ENCODE assay signal across 20 cellular contexts in genomic region chr1:40956397-40956796, GRCh38. TPM values are rescaled to one million over a fixed set of nuclear protein-coding genes. Genes with fewer than 3 reads are reported as not detected.
DNase-seq lines count a peak whose midpoint lies in the region; ATAC-seq and TF ChIP-seq lines count a peak whose summit lies in the region.
"Had no signal": no experiment of that assay in that cellular context is flagged by ENCODE, and none has a peak within 500 bp of the region (broad histone marks: within the 10 kb centered on the region; RNA-seq: fewer than 3 reads in every experiment).

No MANE protein-coding gene starts in this region.

- no peak overlapping the region for H3K4me3 Mint-ChIP-seq in activated T-cell treated with anti-CD3 and anti-CD28 coated beads, Interleukin-2, amount 50 U/mL, for 24 hours
- H3K4me3 Mint-ChIP-seq in CD4-positive, alpha-beta memory T cell: no peak overlapping the region
- H3K4me3 Mint-ChIP-seq: CD8-positive, alpha-beta T cell had no signal

- H3K9me3 Mint-ChIP-seq in activated T-cell treated with anti-CD3 and anti-CD28 coated beads, Interleukin-2, amount 50 U/mL, for 24 hours: no peaks in the 10 kb centered on the region
- H3K9me3 Mint-ChIP-seq in CD4-positive, alpha-beta memory T cell: peaks cover 0 to 4% (median 0%) of the 10 kb centered on the region in 8 donors
- H3K9me3 Mint-ChIP-seq: CD8-positive, alpha-beta T cell had no signal

- no peak overlapping the region for H3K27ac Mint-ChIP-seq in activated T-cell treated with anti-CD3 and anti-CD28 coated beads, Interleukin-2, amount 50 U/mL, for 24 hours
- H3K27ac Mint-ChIP-seq in CD4-positive, alpha-beta memory T cell: no peak overlapping the region
- H3K27ac Mint-ChIP-seq: CD8-positive, alpha-beta T cell had no signal

- CTCF ChIA-PET in CD4-positive, alpha-beta memory T cell (lab: Charles Lee; ENCODE audit: partially characterized antibody): no interaction called here

- H3K4me1 ChIP-seq in upper lobe of right lung: peaks cover 11% of the 10 kb centered on the region
- no peaks in the 10 kb centered on the region for H3K4me1 ChIP-seq in CD4-positive, alpha-beta memory T cell (ENCODE audit: insufficient read depth, low read length)
- H3K4me1 ChIP-seq: HAP-1 had no signal

- H3K27ac ChIP-seq in upper lobe of right lung: no peak overlapping the region
- H3K27ac ChIP-seq in CD4-positive, alpha-beta memory T cell (ENCODE audit: low read depth, low read length): no peak overlapping the region
- H3K27ac ChIP-seq: KMS-11, SK-N-MC had no signal

- POLR2A ChIA-PET in CD4-positive, alpha-beta memory T cell (lab: Charles Lee; ENCODE audit: partially characterized antibody): no interaction called here

- DNase-seq in NOMO-1 treated with DMSO at 0.1 percent for 48 hours (lab: John Stamatoyannopoulos, UW; ENCODE audit: unreplicated experiment): peak; percentile 42
- DNase-seq in kidney tubule cell (ENCODE audit: low spot score): peak; percentile 68
- DNase-seq in upper lobe of right lung: no peak
- no peak for DNase-seq in activated T-cell treated with anti-CD3 and anti-CD28 coated beads, Interleukin-2, amount 50 U/mL, for 24 hours
- no peak for DNase-seq in CD4-positive, alpha-beta memory T cell
- DNase-seq: ACHN; AML-193; CD8-positive, alpha-beta T cell; DMS79; NCI-H1092; NCI-H2081 treated with DMSO at 0.1 percent for 48 hours; NCI-H510A; NCI-H774; Right ventricle myocardium superior had no signal

- peaks cover 22% of the 10 kb centered on the region for H3K27me3 Mint-ChIP-seq in activated T-cell treated with anti-CD3 and anti-CD28 coated beads, Interleukin-2, amount 50 U/mL, for 24 hours
- peaks cover 3 to 21% of the 10 kb centered on the region in 2 donors for H3K27me3 Mint-ChIP-seq in CD4-positive, alpha-beta memory T cell

- peak; percentile 57 for ATAC-seq in GM18909 (IDR thresholded peaks at IDR 0.05; ENCODE audit: poor library complexity, unreplicated experiment)
- ATAC-seq in upper lobe of right lung: peak; percentile 71
- no peak for ATAC-seq in HG02885 (IDR thresholded peaks at IDR 0.05; ENCODE audit: poor library complexity, unreplicated experiment)
- ATAC-seq: CD8-positive, alpha-beta T cell; GM12878 had no signal

- H3K9me3 ChIP-seq in upper lobe of right lung: no peaks in the 10 kb centered on the region
- H3K9me3 ChIP-seq in CD4-positive, alpha-beta memory T cell (ENCODE audit: control insufficient read depth in 1 of 2, low read length in 2 of 2): no peaks in the 10 kb centered on the region
- H3K9me3 ChIP-seq: HAP-1 had no signal

- H3K36me3 ChIP-seq in upper lobe of right lung: no peaks in the 10 kb centered on the region
- H3K36me3 ChIP-seq in CD4-positive, alpha-beta memory T cell (ENCODE audit: insufficient read depth, low read length): no peaks in the 10 kb centered on the region
- H3K36me3 ChIP-seq: HAP-1 had no signal

- peaks cover 5% of the 10 kb centered on the region for H3K4me1 Mint-ChIP-seq in activated T-cell treated with anti-CD3 and anti-CD28 coated beads, Interleukin-2, amount 50 U/mL, for 24 hours (ENCODE audit: low read depth)
- H3K4me1 Mint-ChIP-seq in CD4-positive, alpha-beta memory T cell: peaks cover 0 to 11% (median 2%) of the 10 kb centered on the region in 4 donors

- H3K4me3 ChIP-seq in upper lobe of right lung: no peak overlapping the region
- H3K4me3 ChIP-seq in CD4-positive, alpha-beta memory T cell (ENCODE audit: low read length in 2 of 2): no peak overlapping the region
- H3K4me3 ChIP-seq: GM12878, HAP-1, SK-N-MC had no signal

- no peak for TF ChIP-seq CTCF in upper lobe of right lung (IDR thresholded peaks at IDR 0.05)

- H3K27me3 ChIP-seq in upper lobe of right lung: no peaks in the 10 kb centered on the region
- peaks cover 5% of the 10 kb centered on the region for H3K27me3 ChIP-seq in CD4-positive, alpha-beta memory T cell (ENCODE audit: insufficient read depth, low read length)

- no peaks in the 10 kb centered on the region for H3K36me3 Mint-ChIP-seq in activated T-cell treated with anti-CD3 and anti-CD28 coated beads, Interleukin-2, amount 50 U/mL, for 24 hours (ENCODE audit: low read depth)
- H3K36me3 Mint-ChIP-seq in CD4-positive, alpha-beta memory T cell: no peaks in the 10 kb centered on the region
- H3K36me3 Mint-ChIP-seq: CD8-positive, alpha-beta T cell had no signal

- intact Hi-C loops in upper lobe of right lung (cut with DNase I): no loop called here
- intact Hi-C loops in CD4-positive, alpha-beta memory T cell (cut with micrococcal nuclease): no loop called here

RNA-seq across cellular contexts. Expression of gene CTPS1, which starts 23.1 kb away (rescaled TPM):
- total RNA-seq in upper lobe of right lung: 21.7 TPM
- 10 to 100 TPM; 18.5 to 19.7 TPM for total RNA-seq in CD4-positive, alpha-beta memory T cell
- 10 to 100 TPM; 11.6 to 14.2 TPM for polyA plus RNA-seq in CD4-positive, alpha-beta memory T cell

Comparison
In these comparisons a context has a peak if more than half of its experiments do, and no peak if none do; other contexts are left out.
1. DNase-seq: peak in NOMO-1 treated with DMSO at 0.1 percent for 48 hours (single experiment) and kidney tubule cell (single experiment); none in upper lobe of right lung (single experiment), activated T-cell treated with anti-CD3 and anti-CD28 coated beads, Interleukin-2, amount 50 U/mL, for 24 hours (single experiment) and CD4-positive, alpha-beta memory T cell (0 of 5).